In genomic region chr5:95283761-95284511, GRCh38 we compare ENCODE assay signal across 8 cellular contexts. TPM values are rescaled to one million over a fixed set of nuclear protein-coding genes. Genes with fewer than 3 reads are reported as not detected.
DNase-seq lines count a peak whose midpoint lies in the region; ATAC-seq and TF ChIP-seq lines count a peak whose summit lies in the region.

No MANE protein-coding gene starts in this region.

- peaks cover 41 to 73% of the 10 kb centered on the region in 2 donors for H3K27me3 Mint-ChIP-seq in CD8-positive, alpha-beta memory T cell

- peaks cover 12 to 14% (median 13%) of the 10 kb centered on the region in 3 donors for H3K4me1 Mint-ChIP-seq in CD8-positive, alpha-beta memory T cell

- peak overlapping the region; percentile 22 for H3K4me3 ChIP-seq in CD8-positive, alpha-beta memory T cell (ENCODE audit: low read length)
- H3K4me3 ChIP-seq in liver (ENCODE audit: low read depth in 1 of 3, low read length in 3 of 3) (peak overlapping the region; percentile 35 to 86 (median 61)), stomach (peak overlapping the region; percentile 58 to 83 (median 68))

- peak in 1 of 5 donors; percentile 2 for DNase-seq in CD8-positive, alpha-beta memory T cell
- peak; percentile 32 for DNase-seq in RWPE1 (ENCODE audit: low spot score)
- peak; percentile 41 for DNase-seq in cerebellum (ENCODE audit: low spot score)
- peak; percentile 53 for DNase-seq in stomach

- TF ChIP-seq EP300 in stomach (IDR thresholded peaks at IDR 0.05): no peak

- TF ChIP-seq CTCF in RWPE1 (conservative IDR thresholded peaks at IDR 0.05; ENCODE audit: low read depth): peak; percentile 30
- peak; percentile 16 for TF ChIP-seq CTCF in liver (IDR thresholded peaks at IDR 0.05; ENCODE audit: low read depth, low read length, missing input control)
- peak in 2 of 7 experiments; percentile 8 to 30 for TF ChIP-seq CTCF in stomach (IDR thresholded peaks at IDR 0.05)

- H3K27ac Mint-ChIP-seq in CD8-positive, alpha-beta memory T cell: no peak overlapping the region

- peaks cover 0 to 3% (median 0%) of the 10 kb centered on the region in 3 donors for H3K36me3 Mint-ChIP-seq in CD8-positive, alpha-beta memory T cell

- peaks cover 17% of the 10 kb centered on the region for H3K27me3 ChIP-seq in CD8-positive, alpha-beta memory T cell (ENCODE audit: insufficient read depth, low read length, poor library complexity, severe bottlenecking)
- H3K27me3 ChIP-seq in liver (ENCODE audit: control insufficient read depth in 4 of 4, insufficient read depth in 4 of 4, low read length in 3 of 4) (peaks cover 4 to 24% (median 10%) of the 10 kb centered on the region in 4 donors), stomach (peaks cover 0 to 93% (median 60%) of the 10 kb centered on the region in 3 donors)

- H3K9me3 ChIP-seq in CD8-positive, alpha-beta memory T cell (ENCODE audit: low read length): no peaks in the 10 kb centered on the region
- H3K9me3 ChIP-seq in liver (ENCODE audit: control insufficient read depth in 4 of 4, low read length in 3 of 4) (no peaks in the 10 kb centered on the region), stomach (no peaks in the 10 kb centered on the region)

- TF ChIP-seq RAD21 in liver (IDR thresholded peaks at IDR 0.05): peak in 1 of 2 donors; percentile 36

- H3K9ac ChIP-seq in liver (ENCODE audit: low read depth in 1 of 2, low read length in 2 of 2): no peak overlapping the region

- H3K9me3 Mint-ChIP-seq in CD8-positive, alpha-beta memory T cell: peaks cover 0 to 4% (median 2%) of the 10 kb centered on the region in 5 donors

- no peak overlapping the region for H3K27ac ChIP-seq in CD8-positive, alpha-beta memory T cell (ENCODE audit: low read depth, low read length)
- H3K27ac ChIP-seq in RWPE1: no peak overlapping the region
- H3K27ac ChIP-seq in liver (ENCODE audit: low read depth in 1 of 2, low read length in 2 of 2): no peak overlapping the region
- H3K27ac ChIP-seq in stomach: peak overlapping the region in 2 of 5 donors; percentile 10 to 52

- 2% methylated on average over 80 of the region's 80 CpGs for WGBS in liver
- 0 to 1% (median 1%) methylated on average over 41 to 80 of the region's 80 CpGs for WGBS in stomach, 5 donors

- TF ChIP-seq POLR2A in stomach (IDR thresholded peaks at IDR 0.05): no peak

- CTCF ChIA-PET in CD8-positive, alpha-beta memory T cell (lab: Charles Lee): no interaction called here
- CTCF ChIA-PET in RWPE1 (lab: Yijun Ruan, JAX): interaction anchor here (1.5 kb wide), 1 partner anchor 316 kb away, joined by 3 read pairs; no protein-coding TSS in a partner anchor

- no peaks in the 10 kb centered on the region for H3K4me1 ChIP-seq in CD8-positive, alpha-beta memory T cell (ENCODE audit: insufficient read depth, low read length)
- H3K4me1 ChIP-seq in liver (ENCODE audit: control insufficient read depth in 4 of 4, insufficient read depth in 4 of 4, low read length in 3 of 4): peaks cover 15 to 20% (median 17%) of the 10 kb centered on the region in 4 donors
- peaks cover 18 to 30% (median 25%) of the 10 kb centered on the region in 4 donors for H3K4me1 ChIP-seq in stomach

- H3K4me3 Mint-ChIP-seq in CD8-positive, alpha-beta memory T cell: peak overlapping the region in 2 of 7 donors; percentile 17 to 41

- ATAC-seq in GM18907 (IDR thresholded peaks at IDR 0.05; ENCODE audit: unreplicated experiment): peak; percentile 66
- peak; percentile 58 for ATAC-seq in HG03354 (IDR thresholded peaks at IDR 0.05; ENCODE audit: poor library complexity, severe bottlenecking, unreplicated experiment)
- no peak for ATAC-seq in GM19455 (IDR thresholded peaks at IDR 0.05; ENCODE audit: unreplicated experiment)

- intact Hi-C loops in stomach (cut with DNase I; ENCODE audit: low total_unique reads): no loop called here

- no peaks in the 10 kb centered on the region for H3K36me3 ChIP-seq in CD8-positive, alpha-beta memory T cell (ENCODE audit: insufficient read depth, low read length)
- H3K36me3 ChIP-seq in liver (ENCODE audit: control insufficient read depth in 4 of 4, insufficient read depth in 3 of 4, low read depth in 1 of 4, low read length in 3 of 4): no peaks in the 10 kb centered on the region
- no peaks in the 10 kb centered on the region for H3K36me3 ChIP-seq in stomach

- POLR2A ChIA-PET in CD8-positive, alpha-beta memory T cell (lab: Charles Lee): no interaction called here
- POLR2A ChIA-PET in RWPE1 (lab: Yijun Ruan, JAX; ENCODE audit: low non-redundant PET): no interaction called here

TF ChIP-seq in liver, 16 proteins besides CTCF, POLR2A, EP300 and RAD21:
- TF ChIP-seq EGR1 (IDR thresholded peaks at IDR 0.05; ENCODE audit: low read depth in 2 of 2) (no peak), NR2F2 (IDR thresholded peaks at IDR 0.05) (no peak), GABPA (IDR thresholded peaks at IDR 0.05 in 1 of 2, conservative IDR thresholded peaks at IDR 0.05 in 1 of 2) (no peak), FOXA2 (IDR thresholded peaks at IDR 0.05) (no peak)

RNA-seq across cellular contexts. Expression of gene MCTP1, which starts 1.0 kb away (rescaled TPM):
- under 1 TPM; 0.51 to 0.55 TPM for total RNA-seq in CD8-positive, alpha-beta memory T cell
- polyA plus RNA-seq in CD8-positive, alpha-beta memory T cell: 0.92 TPM
- total RNA-seq in cerebellum (49.6 TPM), liver (1 to 10 TPM; 5.7 to 7.6 TPM), stomach (10 to 100 TPM in 4 of 5 donors, 1 to 10 TPM in 1; 1.8 to 47.9 (median 23.7) TPM)
- polyA plus RNA-seq in liver (1 to 10 TPM in 1 of 2 donors, under 1 TPM in 1; 0.67 to 3.0 TPM), stomach (1 to 10 TPM; 1.4 to 4.9 (median 4.3) TPM)
